In the genomic region with DNA sequence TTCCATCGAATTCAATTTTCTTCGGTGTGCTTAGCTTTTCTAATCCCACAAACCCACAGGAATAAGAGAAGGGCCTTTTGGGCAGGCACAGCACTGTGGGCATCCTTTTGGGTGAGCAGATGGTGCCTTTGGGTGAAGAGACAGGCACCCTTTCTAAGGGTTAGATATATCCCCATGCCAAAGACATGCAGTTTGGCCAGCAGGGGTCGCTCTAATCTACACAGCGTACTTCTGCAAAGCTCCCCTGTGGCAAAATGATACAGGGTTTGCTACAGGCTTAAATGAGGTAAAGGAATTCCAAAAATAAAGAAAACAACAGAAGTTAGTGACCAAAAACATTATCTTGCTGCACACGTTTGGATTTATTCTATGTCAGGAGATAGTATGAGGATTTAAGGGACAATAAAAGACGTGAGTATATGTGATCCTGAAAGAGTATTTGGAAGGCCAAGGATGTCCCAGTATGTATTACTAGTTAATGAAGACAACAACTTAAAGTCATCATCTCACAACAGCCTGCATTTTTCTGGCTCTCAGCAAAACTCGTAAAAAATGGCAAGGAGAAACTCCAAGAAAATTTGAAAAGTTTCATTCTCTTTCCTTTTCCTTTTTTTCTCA, we compare ENCODE assay signal across 7 cellular contexts. TPM values are rescaled to one million over a fixed set of nuclear protein-coding genes. Genes with fewer than 3 reads are reported as not detected.
DNase-seq lines count a peak whose midpoint lies in the region; ATAC-seq and TF ChIP-seq lines count a peak whose summit lies in the region.

No MANE protein-coding gene starts in this region.

- no peaks in the 10 kb centered on the region for H3K27me3 ChIP-seq in Panc1 (ENCODE audit: control insufficient read depth, insufficient read depth, low read length)
- no peaks in the 10 kb centered on the region for H3K27me3 ChIP-seq in left ventricle myocardium inferior (ENCODE audit: low read depth)

- DNase-seq in GM13977 (ENCODE audit: low spot score) (peak; percentile 23), Panc1 (ENCODE audit: low read depth, low spot score) (peak; percentile 2), left ventricle myocardium inferior (peak; percentile 26)
- peak; percentile 19 for DNase-seq in stimulated activated CD4-positive, alpha-beta T cell treated with anti-CD3 and anti-CD28 coated beads, Interleukin-2, amount 100 ng/mL, for 4 hours (ENCODE audit: low read depth)

- H3K27ac ChIP-seq in Panc1 (ENCODE audit: low read length) = no peak overlapping the region
- H3K27ac ChIP-seq in left ventricle myocardium inferior (replicated peaks) = no peak overlapping the region

- no peaks in the 10 kb centered on the region for H3K4me1 Mint-ChIP-seq in activated T-helper 17 cell treated with anti-CD3 and anti-CD28 coated beads, Interleukin-2, amount 50 U/mL, for 72 hours
- H3K4me1 Mint-ChIP-seq in stimulated activated memory B cell treated with anti-CD40 and anti-IgM and Interleukin-4, amounts not matched to agents 10 μg/mL and 1 μg/mL and 100 μg/mL, for 72 hours = peaks cover 12% of the 10 kb centered on the region

- in situ Hi-C loops in GM13977 (cut with MboI; ENCODE audit: low pct_unique_long_range_greater_than_20kb, low sequenced_read_pairs, unreplicated experiment) (no loop called here), Panc1 (cut with HindIII; ENCODE audit: low pct_unique_long_range_greater_than_20kb, low sequenced_read_pairs) (no loop called here)

- POLR2A ChIA-PET in Panc1 (lab: Charles Lee) = no interaction called here

- H3K4me1 ChIP-seq in Panc1 (ENCODE audit: control insufficient read depth, insufficient read depth, low read length) (no peaks in the 10 kb centered on the region), left ventricle myocardium inferior (no peaks in the 10 kb centered on the region)

- no peak overlapping the region for H3K4me3 Mint-ChIP-seq in activated T-helper 17 cell treated with anti-CD3 and anti-CD28 coated beads, Interleukin-2, amount 50 U/mL, for 72 hours
- no peak overlapping the region for H3K4me3 Mint-ChIP-seq in stimulated activated memory B cell treated with anti-CD40 and anti-IgM and Interleukin-4, amounts not matched to agents 10 μg/mL and 1 μg/mL and 100 μg/mL, for 72 hours

- H3K27me3 Mint-ChIP-seq in activated T-helper 17 cell treated with anti-CD3 and anti-CD28 coated beads, Interleukin-2, amount 50 U/mL, for 72 hours = no peaks in the 10 kb centered on the region
- H3K27me3 Mint-ChIP-seq in stimulated activated memory B cell treated with anti-CD40 and anti-IgM and Interleukin-4, amounts not matched to agents 10 μg/mL and 1 μg/mL and 100 μg/mL, for 72 hours = no peaks in the 10 kb centered on the region

- H3K9me3 ChIP-seq in Panc1 (ENCODE audit: control insufficient read depth, insufficient read depth, low read depth, low read length) = no peaks in the 10 kb centered on the region
- no peaks in the 10 kb centered on the region for H3K9me3 ChIP-seq in left ventricle myocardium inferior (replicated peaks)

- intact Hi-C loops in Panc1 (cut with micrococcal nuclease; ENCODE audit: unreplicated experiment) (no loop called here), left ventricle myocardium inferior (cut with micrococcal nuclease) (no loop called here)

- H3K4me3 ChIP-seq in Panc1 (ENCODE audit: low read depth in 2 of 2, low read length in 2 of 2) = no peak overlapping the region
- no peak overlapping the region for H3K4me3 ChIP-seq in left ventricle myocardium inferior

- H3K9me3 Mint-ChIP-seq in activated T-helper 17 cell treated with anti-CD3 and anti-CD28 coated beads, Interleukin-2, amount 50 U/mL, for 72 hours = no peaks in the 10 kb centered on the region
- no peaks in the 10 kb centered on the region for H3K9me3 Mint-ChIP-seq in stimulated activated memory B cell treated with anti-CD40 and anti-IgM and Interleukin-4, amounts not matched to agents 10 μg/mL and 1 μg/mL and 100 μg/mL, for 72 hours

- H3K27ac Mint-ChIP-seq in activated T-helper 17 cell treated with anti-CD3 and anti-CD28 coated beads, Interleukin-2, amount 50 U/mL, for 72 hours = no peak overlapping the region
- H3K27ac Mint-ChIP-seq in stimulated activated memory B cell treated with anti-CD40 and anti-IgM and Interleukin-4, amounts not matched to agents 10 μg/mL and 1 μg/mL and 100 μg/mL, for 72 hours = no peak overlapping the region

- ATAC-seq in HG02938 (IDR thresholded peaks at IDR 0.05; ENCODE audit: unreplicated experiment) = peak; percentile 85
- no peak for ATAC-seq in Panc1
- peak; percentile 58 for ATAC-seq in activated T-helper 17 cell treated with anti-CD3 and anti-CD28 coated beads, Interleukin-2, amount 50 U/mL, for 72 hours (replicated peaks)
- ATAC-seq in stimulated activated memory B cell treated with anti-CD40 and anti-IgM and Interleukin-4, amounts not matched to agents 10 μg/mL and 1 μg/mL and 100 μg/mL, for 72 hours = no peak

- no TSS peak for BruUV-seq in Panc1 (replicated peaks; lab: Mats Ljungman, UMichigan)

- TF ChIP-seq CTCF in GM13977 (IDR thresholded peaks at IDR 0.05; ENCODE audit: extremely low read depth, insufficient read depth, missing control alignments) (peak; percentile 56), Panc1 (IDR thresholded peaks at IDR 0.05) (peak; percentile 78), left ventricle myocardium inferior (IDR thresholded peaks at IDR 0.05; ENCODE audit: borderline replicate concordance) (peak; percentile 61)

- no peaks in the 10 kb centered on the region for H3K36me3 Mint-ChIP-seq in activated T-helper 17 cell treated with anti-CD3 and anti-CD28 coated beads, Interleukin-2, amount 50 U/mL, for 72 hours (ENCODE audit: low read depth)
- peaks cover 6% of the 10 kb centered on the region for H3K36me3 Mint-ChIP-seq in stimulated activated memory B cell treated with anti-CD40 and anti-IgM and Interleukin-4, amounts not matched to agents 10 μg/mL and 1 μg/mL and 100 μg/mL, for 72 hours

- CTCF ChIA-PET in Panc1 (lab: Charles Lee) = interaction anchor here (0.6 to 0.7 kb wide), 2 partner anchors 14 to 54 kb away, joined by 3 to 7 read pairs; no protein-coding TSS in a partner anchor

- H3K36me3 ChIP-seq in Panc1 (ENCODE audit: control insufficient read depth, insufficient read depth, low read length) (no peaks in the 10 kb centered on the region), left ventricle myocardium inferior (no peaks in the 10 kb centered on the region)

RNA-seq across cellular contexts. Expression of a gene that starts 49.5 kb away (rescaled TPM):
- total RNA-seq in Panc1 (2021; ENCODE audit: unreplicated experiment) (0.23 TPM), left ventricle myocardium inferior (0.03 TPM)
- polyA plus RNA-seq in Panc1 (2012; ENCODE audit: insufficient read length) = not detected
- total RNA-seq in activated T-helper 17 cell treated with anti-CD3 and anti-CD28 coated beads, Interleukin-2, amount 50 U/mL, for 72 hours = 1 to 10 TPM in 1 of 2 donors, under 1 TPM in 1; 0.19 to 1.9 TPM

Comparison
In these comparisons a context has a peak if more than half of its experiments do, and no peak if none do; other contexts are left out.
1. ATAC-seq: peak in HG02938 (single experiment) and activated T-helper 17 cell treated with anti-CD3 and anti-CD28 coated beads, Interleukin-2, amount 50 U/mL, for 72 hours (single experiment); none in Panc1 (single experiment) and stimulated activated memory B cell treated with anti-CD40 and anti-IgM and Interleukin-4, amounts not matched to agents 10 μg/mL and 1 μg/mL and 100 μg/mL, for 72 hours (single experiment).
2. Peak in every context shown above with its lines, with median percentiles within 50 percentile points of each other: DNase-seq and CTCF ChIP-seq.